15 cellular contexts compared by ENCODE assay signal in genomic region chr5:156826150-156826549, GRCh38.
A peak's percentile ranks its signal among the peaks of the same experiment; 100 is the strongest.
DNase-seq lines count a peak whose midpoint lies in the region; ATAC-seq, FAIRE-seq and TF ChIP-seq lines count a peak whose summit lies in the region.
"Had no signal": no experiment of that assay in that cellular context is flagged by ENCODE, and none has a peak within 500 bp of the region (broad histone marks: within the 10 kb centered on the region; RNA-seq: fewer than 3 reads in every experiment).

No MANE protein-coding gene starts in this region.

- FAIRE-seq in H54 (lab: Jason Lieb, UNC): no peak

- TF ChIP-seq POLR2A in H54 (IDR thresholded peaks at IDR 0.05; ENCODE audit: low read depth, low read length): no peak

- ATAC-seq in GM18498 (IDR thresholded peaks at IDR 0.05; ENCODE audit: unreplicated experiment) (peak; percentile 80), GM21390 (IDR thresholded peaks at IDR 0.05; ENCODE audit: unreplicated experiment) (peak; percentile 84), HG03060 (IDR thresholded peaks at IDR 0.05; ENCODE audit: low read depth, unreplicated experiment) (peak; percentile 81), GM19467 (IDR thresholded peaks at IDR 0.05; ENCODE audit: unreplicated experiment) (no peak)
- ATAC-seq: natural killer cell treated with Interleukin-12 subunit alpha and Interleukin-12 subunit beta and Interleukin-15 and Interleukin-18, amount 100 ng/mL, for 72 hours had no signal

- DNase-seq in NOMO-1 (lab: John Stamatoyannopoulos, UW; ENCODE audit: unreplicated experiment in 2 of 2) (peak; percentile 12 to 66), amniotic stem cell (lab: John Stamatoyannopoulos, UW) (no peak), DMS153 (lab: John Stamatoyannopoulos, UW) (no peak), H54 (ENCODE audit: insufficient read length, low spot score) (no peak)
- DNase-seq: activated CD8-positive, alpha-beta memory T cell treated with anti-CD3 and anti-CD28 coated beads, Interleukin-2, amount 50 U/mL, for 4 hours; erythroblast; HFFc6; NCI-H774; stimulated activated naive CD4-positive, alpha-beta T cell treated with Interleukin-2 at 50 U/mL for 16 hours; T1000 had no signal

Comparison
In these comparisons a context has a peak if more than half of its experiments do, and no peak if none do; other contexts are left out.
1. DNase-seq: peak in NOMO-1 (2 of 2); none in amniotic stem cell (single experiment), DMS153 (single experiment) and H54 (single experiment).